ENCODE assay signal across 21 cellular contexts in genomic region chr1:23966973-23967493, GRCh38. TPM values are rescaled to one million over a fixed set of nuclear protein-coding genes. Genes with fewer than 3 reads are reported as not detected.
DNase-seq lines count a peak whose midpoint lies in the region; ATAC-seq, FAIRE-seq and TF ChIP-seq lines count a peak whose summit lies in the region.
"Had no signal": no experiment of that assay in that cellular context is flagged by ENCODE, and none has a peak within 500 bp of the region (broad histone marks: within the 10 kb centered on the region; RNA-seq: fewer than 3 reads in every experiment).

No MANE protein-coding gene starts in this region.

- peaks cover 76% of the 10 kb centered on the region for H3K4me1 Mint-ChIP-seq in activated T-cell treated with anti-CD3 and anti-CD28 coated beads, Interleukin-2, amount 50 U/mL, for 24 hours (ENCODE audit: low read depth)
- peaks cover 57% of the 10 kb centered on the region for H3K4me1 Mint-ChIP-seq in activated naive CD8-positive, alpha-beta T cell (ENCODE audit: low read depth)
- peaks cover 3% of the 10 kb centered on the region for H3K4me1 Mint-ChIP-seq in progenitor cell of endocrine pancreas (ENCODE audit: low read depth)

- H3K27ac ChIP-seq in spleen, result no peak overlapping the region
- H3K27ac ChIP-seq: suprapubic skin had no signal

- no peaks in the 10 kb centered on the region for H3K9me3 Mint-ChIP-seq in activated T-cell treated with anti-CD3 and anti-CD28 coated beads, Interleukin-2, amount 50 U/mL, for 24 hours
- H3K9me3 Mint-ChIP-seq in activated naive CD8-positive, alpha-beta T cell (ENCODE audit: low read depth), result no peaks in the 10 kb centered on the region
- no peaks in the 10 kb centered on the region for H3K9me3 Mint-ChIP-seq in progenitor cell of endocrine pancreas (ENCODE audit: low read depth)
- H3K9me3 Mint-ChIP-seq: memory B cell had no signal

- H3K36me3 Mint-ChIP-seq in activated T-cell treated with anti-CD3 and anti-CD28 coated beads, Interleukin-2, amount 50 U/mL, for 24 hours (ENCODE audit: low read depth), result peaks cover 94% of the 10 kb centered on the region
- peaks cover 9% of the 10 kb centered on the region for H3K36me3 Mint-ChIP-seq in activated naive CD8-positive, alpha-beta T cell
- H3K36me3 Mint-ChIP-seq in progenitor cell of endocrine pancreas (ENCODE audit: insufficient read depth), result peaks cover 15% of the 10 kb centered on the region

- no peak for FAIRE-seq in GM12891 (lab: Jason Lieb, UNC)

- intact Hi-C loops in spleen (cut with DNase I; ENCODE audit: low total_unique reads), result no loop called here

- no peaks in the 10 kb centered on the region for H3K27me3 Mint-ChIP-seq in activated T-cell treated with anti-CD3 and anti-CD28 coated beads, Interleukin-2, amount 50 U/mL, for 24 hours
- no peaks in the 10 kb centered on the region for H3K27me3 Mint-ChIP-seq in activated naive CD8-positive, alpha-beta T cell
- H3K27me3 Mint-ChIP-seq in progenitor cell of endocrine pancreas, result no peaks in the 10 kb centered on the region
- H3K27me3 Mint-ChIP-seq: memory B cell had no signal

- no peak for DNase-seq in activated T-cell treated with anti-CD3 and anti-CD28 coated beads, Interleukin-2, amount 50 U/mL, for 24 hours
- no peak for DNase-seq in activated T-cell treated with anti-CD3 and anti-CD28 coated beads, Interleukin-2, amount 50 U/mL, for 1 hour
- DNase-seq in GM12891 (ENCODE audit: insufficient read length, low spot score) (no peak), progenitor cell of endocrine pancreas (ENCODE audit: low spot score, unreplicated experiment) (no peak), spleen (no peak)
- DNase-seq: caudate nucleus; foreskin melanocyte; NCI-H2029; NCI-H446; stimulated activated CD4-positive, alpha-beta T cell treated with anti-CD3 and anti-CD28 coated beads, Interleukin-4, amount 100 ng/mL, for 4 hours had no signal

- H3K4me1 ChIP-seq in spleen, result peaks cover 4 to 57% (median 29%) of the 10 kb centered on the region in 6 donors

- H3K9me3 ChIP-seq in spleen, result no peaks in the 10 kb centered on the region
- H3K9me3 ChIP-seq: suprapubic skin had no signal

- H3K27me3 ChIP-seq in spleen (replicated peaks in 1 of 7), result no peaks in the 10 kb centered on the region
- H3K27me3 ChIP-seq: suprapubic skin had no signal

- H3K4me3 ChIP-seq in spleen, result no peak overlapping the region
- H3K4me3 ChIP-seq: suprapubic skin had no signal

- H3K4me3 Mint-ChIP-seq in activated T-cell treated with anti-CD3 and anti-CD28 coated beads, Interleukin-2, amount 50 U/mL, for 24 hours, result no peak overlapping the region
- H3K4me3 Mint-ChIP-seq in activated naive CD8-positive, alpha-beta T cell, result no peak overlapping the region
- no peak overlapping the region for H3K4me3 Mint-ChIP-seq in progenitor cell of endocrine pancreas (ENCODE audit: low read depth)
- H3K4me3 Mint-ChIP-seq: memory B cell had no signal

- TF ChIP-seq POLR2A in GM12891 (IDR thresholded peaks at IDR 0.05; ENCODE audit: low read depth, low read length), result peak; percentile 64
- TF ChIP-seq POLR2A in spleen (IDR thresholded peaks at IDR 0.05), result no peak

- TF ChIP-seq CTCF in progenitor cell of endocrine pancreas (IDR thresholded peaks at IDR 0.05; ENCODE audit: unreplicated experiment) (no peak), spleen (IDR thresholded peaks at IDR 0.05 in 8 of 11, conservative IDR thresholded peaks at IDR 0.05 in 3 of 11) (no peak)

- no peak for ATAC-seq in GM18870 (IDR thresholded peaks at IDR 0.05; ENCODE audit: unreplicated experiment)
- no peak for ATAC-seq in HG02759 (IDR thresholded peaks at IDR 0.05; ENCODE audit: unreplicated experiment)
- ATAC-seq: HCT116 had no signal

- peaks cover 0 to 91% (median 48%) of the 10 kb centered on the region in 6 donors for H3K36me3 ChIP-seq in spleen

- peak overlapping the region; percentile 60 for H3K27ac Mint-ChIP-seq in activated T-cell treated with anti-CD3 and anti-CD28 coated beads, Interleukin-2, amount 50 U/mL, for 24 hours
- peak overlapping the region; percentile 34 for H3K27ac Mint-ChIP-seq in activated naive CD8-positive, alpha-beta T cell
- peak overlapping the region; percentile 65 for H3K27ac Mint-ChIP-seq in progenitor cell of endocrine pancreas

TF ChIP-seq in GM12891, 5 proteins besides CTCF, POLR2A, EP300 and RAD21:
- no peak for TF ChIP-seq POU2F2 (IDR thresholded peaks at IDR 0.05; ENCODE audit: low read depth, low read length)
- no peak for TF ChIP-seq SPI1 (IDR thresholded peaks at IDR 0.05; ENCODE audit: low read depth, low read length)
- peak; percentile 73; the same call in 1 of the 2 replicates for TF ChIP-seq POLR2AphosphoS5 (IDR thresholded peaks at IDR 0.05; ENCODE audit: low read depth, low read length)

RNA-seq across cellular contexts. Expression of gene PNRC2, which starts 7.4 kb away (rescaled TPM):
- polyA plus RNA-seq in GM12891 (2012; ENCODE audit: low read depth, missing spikeins), result 101 TPM
- total RNA-seq in progenitor cell of endocrine pancreas (148 and 158 TPM in 2 replicates), spleen (100 to 1,000 TPM in 6 of 7 donors, 10 to 100 TPM in 1; 87.3 to 127 (median 120) TPM)
- 100 to 1,000 TPM in 2 of 3 donors, 10 to 100 TPM in 1; 83.0 to 114 (median 111) TPM for polyA plus RNA-seq in spleen

RNA-seq across cellular contexts. Expression of gene SRSF10, which starts 13.1 kb away (rescaled TPM):
- 132 TPM for polyA plus RNA-seq in GM12891 (2012; ENCODE audit: low read depth, missing spikeins)
- 215 and 220 TPM in 2 replicates for total RNA-seq in progenitor cell of endocrine pancreas
- 100 to 1,000 TPM in 4 of 7 donors, 10 to 100 TPM in 3; 89.4 to 146 (median 102) TPM for total RNA-seq in spleen
- polyA plus RNA-seq in spleen, result 10 to 100 TPM; 54.5 to 65.9 (median 64.0) TPM

RNA-seq across cellular contexts. Expression of gene CNR2, which starts 53.9 kb away (rescaled TPM):
- 3.7 TPM for polyA plus RNA-seq in GM12891 (2012; ENCODE audit: low read depth, missing spikeins)
- not detected in 2 replicates for total RNA-seq in progenitor cell of endocrine pancreas
- 10 to 100 TPM; 15.0 to 23.4 (median 18.2) TPM for total RNA-seq in spleen
- 10 to 100 TPM; 18.2 to 26.6 (median 22.3) TPM for polyA plus RNA-seq in spleen
- total RNA-seq: epithelial cell of proximal tubule, kidney epithelial cell, RPMI7951, suprapubic skin had no signal
- polyA plus RNA-seq: AG04450, neural cell had no signal

Comparison
In these comparisons a context has a peak if more than half of its experiments do, and no peak if none do; other contexts are left out.
1. RNA of gene CNR2, which starts 53.9 kb away (total RNA-seq): 15.0 to 23.4 TPM in spleen; not detected in progenitor cell of endocrine pancreas; every median in the first group is over 10 times any median in the second.
2. Peak in every context shown above with its lines, with median percentiles within 50 percentile points of each other: H3K27ac Mint-ChIP-seq.